12 cellular contexts compared by ENCODE assay signal in the genomic region with DNA sequence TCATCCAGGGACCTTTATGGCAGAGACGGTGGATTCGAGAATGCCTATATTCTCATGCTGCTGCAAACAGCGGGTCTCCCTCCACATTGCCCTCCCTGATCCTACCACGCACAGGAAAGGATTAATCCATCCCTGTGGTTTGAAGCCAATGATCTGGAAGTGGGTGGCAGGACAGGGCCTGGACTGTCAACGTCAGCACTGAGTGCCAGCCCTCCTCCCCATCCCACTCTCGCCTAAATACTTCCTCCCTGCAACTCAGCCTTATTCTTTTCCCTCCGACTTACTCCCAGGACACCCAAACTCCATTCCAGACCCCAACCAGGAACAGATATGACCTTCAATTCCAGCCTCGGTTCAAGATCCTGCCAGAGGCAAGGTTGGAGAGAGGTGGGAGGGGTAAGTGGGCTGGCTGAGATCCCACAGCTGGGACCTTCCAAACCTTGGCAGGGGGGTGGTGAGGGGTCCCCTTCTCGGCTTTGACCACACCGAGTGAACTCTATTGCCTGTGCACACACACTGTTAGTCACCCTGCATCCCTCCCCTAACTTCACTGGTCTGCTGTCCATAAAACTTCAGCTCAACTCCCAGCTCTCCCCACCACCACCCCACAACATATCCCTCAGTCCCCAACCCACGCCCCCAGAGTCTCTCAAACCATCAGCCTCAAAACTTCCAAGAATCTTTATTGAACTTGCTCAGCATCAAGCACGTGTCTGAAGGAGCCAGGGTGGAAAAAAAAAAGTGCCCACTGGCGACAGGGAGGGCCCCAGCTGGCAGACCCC. TPM values are rescaled to one million over a fixed set of nuclear protein-coding genes. Genes with fewer than 3 reads are reported as not detected.
DNase-seq lines count a peak whose midpoint lies in the region; ATAC-seq and TF ChIP-seq lines count a peak whose summit lies in the region.
"Had no signal": no experiment of that assay in that cellular context is flagged by ENCODE, and none has a peak within 500 bp of the region (broad histone marks: within the 10 kb centered on the region; RNA-seq: fewer than 3 reads in every experiment).

No MANE protein-coding gene starts in this region.

- H3K27me3 Mint-ChIP-seq in CD4-positive, alpha-beta memory T cell, result no peaks in the 10 kb centered on the region

- peaks cover 82% of the 10 kb centered on the region for H3K4me1 ChIP-seq in CD4-positive, alpha-beta memory T cell (ENCODE audit: insufficient read depth, low read length)
- H3K4me1 ChIP-seq in RWPE2 (ENCODE audit: insufficient read depth, poor library complexity, severe bottlenecking) (peaks cover 21% of the 10 kb centered on the region), esophagus squamous epithelium (peaks cover 82 to 97% (median 89%) of the 10 kb centered on the region in 3 donors), right lobe of liver (no peaks in the 10 kb centered on the region)

- no peaks in the 10 kb centered on the region for H3K9me3 ChIP-seq in CD4-positive, alpha-beta memory T cell (ENCODE audit: control insufficient read depth in 1 of 2, low read length in 2 of 2)
- H3K9me3 ChIP-seq in RWPE2 (ENCODE audit: severe bottlenecking) (no peaks in the 10 kb centered on the region), esophagus squamous epithelium (no peaks in the 10 kb centered on the region), right lobe of liver (no peaks in the 10 kb centered on the region)
- H3K9me3 ChIP-seq: psoas muscle had no signal

- H3K36me3 ChIP-seq in CD4-positive, alpha-beta memory T cell (ENCODE audit: insufficient read depth, low read length), result peaks cover 20% of the 10 kb centered on the region
- H3K36me3 ChIP-seq in RWPE2 (ENCODE audit: low read depth) (peaks cover 4% of the 10 kb centered on the region; the same call in 1 of the 2 replicates), esophagus squamous epithelium (peaks cover 0 to 8% (median 0%) of the 10 kb centered on the region in 3 donors), right lobe of liver (no peaks in the 10 kb centered on the region)

- POLR2A ChIA-PET in CD4-positive, alpha-beta memory T cell (lab: Charles Lee; ENCODE audit: partially characterized antibody), result interaction anchor here (0.6 to 9.7 kb wide), 5 partner anchors 9 to 41 kb away, joined by 3 to 631 read pairs (median 8); a partner anchor contains a TSS

- peak overlapping the region; percentile 74 for H3K27ac ChIP-seq in CD4-positive, alpha-beta memory T cell (ENCODE audit: low read depth, low read length)
- H3K27ac ChIP-seq in RWPE2 (ENCODE audit: poor library complexity, severe bottlenecking), result no peak overlapping the region
- H3K27ac ChIP-seq in esophagus squamous epithelium, result peak overlapping the region; percentile 32 to 94 (median 92)
- H3K27ac ChIP-seq in right lobe of liver, result no peak overlapping the region
- H3K27ac ChIP-seq: KMS-11, psoas muscle had no signal

- H3K36me3 Mint-ChIP-seq in CD4-positive, alpha-beta memory T cell, result peaks cover 26 to 38% of the 10 kb centered on the region in 2 donors

- intact Hi-C loops in CD4-positive, alpha-beta memory T cell (cut with micrococcal nuclease), result no loop called here
- intact Hi-C loops in esophagus squamous epithelium (cut with DNase I), result no loop called here
- intact Hi-C loops in sciatic nerve (cut with DNase I), result no loop called here
- intact Hi-C loops in right lobe of liver (cut with DNase I), result no loop called here

- WGBS in esophagus squamous epithelium, 2 donors, result 70 to 80% methylated on average over 11 to 12 of the region's 13 CpGs
- 59% methylated on average over 12 of the region's 13 CpGs for WGBS in right lobe of liver (ENCODE audit: insufficient coverage, low coverage, low lambda C conversion rate, missing lambda C conversion rate)

- H3K27me3 ChIP-seq in CD4-positive, alpha-beta memory T cell (ENCODE audit: insufficient read depth, low read length), result no peaks in the 10 kb centered on the region
- H3K27me3 ChIP-seq in RWPE2 (ENCODE audit: insufficient read depth, poor library complexity, severe bottlenecking) (no peaks in the 10 kb centered on the region), esophagus squamous epithelium (no peaks in the 10 kb centered on the region), right lobe of liver (no peaks in the 10 kb centered on the region)

- no peak for ATAC-seq in RWPE2 (ENCODE audit: low read depth)
- no peak for ATAC-seq in sciatic nerve
- no peak for ATAC-seq in right lobe of liver
- ATAC-seq in HG02885 (IDR thresholded peaks at IDR 0.05; ENCODE audit: poor library complexity, unreplicated experiment), result no peak
- ATAC-seq: psoas muscle had no signal

- TF ChIP-seq CTCF in RWPE2 (IDR thresholded peaks at IDR 0.05; ENCODE audit: poor library complexity, severe bottlenecking) (no peak), esophagus squamous epithelium (IDR thresholded peaks at IDR 0.05) (no peak), right lobe of liver (IDR thresholded peaks at IDR 0.05) (no peak)

- peak overlapping the region; percentile 71 to 79 for H3K4me3 ChIP-seq in CD4-positive, alpha-beta memory T cell (ENCODE audit: low read length in 2 of 2)
- H3K4me3 ChIP-seq in RWPE2 (ENCODE audit: severe bottlenecking) (no peak overlapping the region), esophagus squamous epithelium (peak overlapping the region in 1 of 4 donors; percentile 64), right lobe of liver (no peak overlapping the region)
- H3K4me3 ChIP-seq: psoas muscle had no signal

- CTCF ChIA-PET in CD4-positive, alpha-beta memory T cell (lab: Charles Lee; ENCODE audit: partially characterized antibody), result interaction anchor here (2.0 to 9.6 kb wide), 5 partner anchors 9 to 32 kb away, joined by 6 to 213 read pairs (median 37); a partner anchor contains a TSS

- peak overlapping the region; percentile 89 to 98 (median 96) for H3K27ac Mint-ChIP-seq in CD4-positive, alpha-beta memory T cell
- H3K27ac Mint-ChIP-seq: endodermal cell had no signal

- peak overlapping the region; percentile 96 to 99 (median 98) for H3K4me3 Mint-ChIP-seq in CD4-positive, alpha-beta memory T cell
- H3K4me3 Mint-ChIP-seq: endodermal cell had no signal

- DNase-seq in CD4-positive, alpha-beta memory T cell, result no peak
- peak; percentile 22 for DNase-seq in RWPE2 (ENCODE audit: low spot score)
- no peak for DNase-seq in esophagus squamous epithelium (lab: John Stamatoyannopoulos, UW)
- DNase-seq in sciatic nerve (ENCODE audit: low spot score), result peak; percentile 57
- no peak for DNase-seq in NCI-H146 treated with DMSO at 0.1 percent for 48 hours (lab: John Stamatoyannopoulos, UW; ENCODE audit: unreplicated experiment)
- no peak for DNase-seq in right lobe of liver
- DNase-seq in NCI-H128 (lab: John Stamatoyannopoulos, UW; ENCODE audit: unreplicated experiment), result no peak
- DNase-seq: endodermal cell, NCI-H510A treated with DMSO at 0.1 percent for 48 hours, psoas muscle had no signal

- peaks cover 62 to 93% (median 76%) of the 10 kb centered on the region in 4 donors for H3K4me1 Mint-ChIP-seq in CD4-positive, alpha-beta memory T cell

- no peak for TF ChIP-seq POLR2A in esophagus squamous epithelium (IDR thresholded peaks at IDR 0.05)
- TF ChIP-seq POLR2A in right lobe of liver (IDR thresholded peaks at IDR 0.05), result no peak

- H3K9me3 Mint-ChIP-seq in CD4-positive, alpha-beta memory T cell, result no peaks in the 10 kb centered on the region
- H3K9me3 Mint-ChIP-seq: endodermal cell had no signal

RNA-seq across cellular contexts. Expression of a gene that starts 2.4 kb away (rescaled TPM):
- 1 to 10 TPM in 1 of 2 experiments, under 1 TPM in 1; 0.93 to 1.8 TPM for total RNA-seq in CD4-positive, alpha-beta memory T cell
- polyA plus RNA-seq in CD4-positive, alpha-beta memory T cell, result 1 to 10 TPM in 1 of 2 donors, not detected in 1; 1.5 TPM
- total RNA-seq in esophagus squamous epithelium (not detected), sciatic nerve (not detected), right lobe of liver (not detected)
- total RNA-seq: endodermal cell, psoas muscle had no signal
- polyA plus RNA-seq: psoas muscle had no signal

RNA-seq across cellular contexts. Expression of a gene that starts 2.5 kb away (rescaled TPM):
- 100 to 1,000 TPM; 329 to 346 TPM for total RNA-seq in CD4-positive, alpha-beta memory T cell
- polyA plus RNA-seq in CD4-positive, alpha-beta memory T cell, result 1,000 to 10,000 TPM; 2,886 to 3,815 TPM
- total RNA-seq in esophagus squamous epithelium, result 100 to 1,000 TPM in 2 of 4 donors, 10 to 100 TPM in 2; 58.6 to 205 (median 122) TPM
- total RNA-seq in sciatic nerve, result 258 TPM
- 10 to 100 TPM in 4 of 6 experiments, 1 to 10 TPM in 2; 7.6 to 21.6 (median 14.0) TPM for total RNA-seq in right lobe of liver

RNA-seq across cellular contexts. Expression of a gene that starts 5.9 kb away (rescaled TPM):
- total RNA-seq in CD4-positive, alpha-beta memory T cell, result not detected
- polyA plus RNA-seq in CD4-positive, alpha-beta memory T cell, result not detected
- 10 to 100 TPM in 1 of 4 donors, 1 to 10 TPM in 3; 1.2 to 16.5 (median 9.2) TPM for total RNA-seq in esophagus squamous epithelium
- total RNA-seq in sciatic nerve, result not detected
- under 1 TPM in 1 of 6 experiments, not detected in 5; 0.29 TPM for total RNA-seq in right lobe of liver
- total RNA-seq: endodermal cell had no signal

RNA-seq across cellular contexts. Expression of a gene that starts 7.4 kb away (rescaled TPM):
- total RNA-seq in CD4-positive, alpha-beta memory T cell, result 100 to 1,000 TPM; 342 to 356 TPM
- 100 to 1,000 TPM; 848 to 918 TPM for polyA plus RNA-seq in CD4-positive, alpha-beta memory T cell
- 100 to 1,000 TPM; 270 to 943 (median 394) TPM for total RNA-seq in esophagus squamous epithelium
- total RNA-seq in sciatic nerve, result 1,022 TPM
- 10 to 100 TPM in 5 of 6 experiments, 1 to 10 TPM in 1; 6.6 to 24.0 (median 12.0) TPM for total RNA-seq in right lobe of liver

RNA-seq across cellular contexts. Expression of a gene that starts 22.5 kb away (rescaled TPM):
- under 1 TPM in 1 of 2 experiments, not detected in 1; 0.87 TPM for total RNA-seq in CD4-positive, alpha-beta memory T cell
- 1 to 10 TPM; 1.0 to 1.7 TPM for polyA plus RNA-seq in CD4-positive, alpha-beta memory T cell
- total RNA-seq in esophagus squamous epithelium (1,000 to 10,000 TPM in 3 of 4 donors, 100 to 1,000 TPM in 1; 949 to 3,544 (median 1,180) TPM), sciatic nerve (3.5 TPM), right lobe of liver (not detected)

Comparison
In these comparisons a context has a peak if more than half of its experiments do, and no peak if none do; other contexts are left out.
1. DNase-seq: peak in RWPE2 (single experiment) and sciatic nerve (single experiment); none in CD4-positive, alpha-beta memory T cell (0 of 5), esophagus squamous epithelium (single experiment), NCI-H146 treated with DMSO at 0.1 percent for 48 hours (single experiment), right lobe of liver (0 of 3) and NCI-H128 (single experiment).
2. H3K27ac ChIP-seq: peak in CD4-positive, alpha-beta memory T cell (single experiment) and esophagus squamous epithelium (4 of 4); none in RWPE2 (single experiment) and right lobe of liver (0 of 3).
3. H3K4me3 ChIP-seq: peak in CD4-positive, alpha-beta memory T cell (2 of 2); none in RWPE2 (single experiment) and right lobe of liver (0 of 3).